ENCODE assay signal across 15 cellular contexts in the genomic region with DNA sequence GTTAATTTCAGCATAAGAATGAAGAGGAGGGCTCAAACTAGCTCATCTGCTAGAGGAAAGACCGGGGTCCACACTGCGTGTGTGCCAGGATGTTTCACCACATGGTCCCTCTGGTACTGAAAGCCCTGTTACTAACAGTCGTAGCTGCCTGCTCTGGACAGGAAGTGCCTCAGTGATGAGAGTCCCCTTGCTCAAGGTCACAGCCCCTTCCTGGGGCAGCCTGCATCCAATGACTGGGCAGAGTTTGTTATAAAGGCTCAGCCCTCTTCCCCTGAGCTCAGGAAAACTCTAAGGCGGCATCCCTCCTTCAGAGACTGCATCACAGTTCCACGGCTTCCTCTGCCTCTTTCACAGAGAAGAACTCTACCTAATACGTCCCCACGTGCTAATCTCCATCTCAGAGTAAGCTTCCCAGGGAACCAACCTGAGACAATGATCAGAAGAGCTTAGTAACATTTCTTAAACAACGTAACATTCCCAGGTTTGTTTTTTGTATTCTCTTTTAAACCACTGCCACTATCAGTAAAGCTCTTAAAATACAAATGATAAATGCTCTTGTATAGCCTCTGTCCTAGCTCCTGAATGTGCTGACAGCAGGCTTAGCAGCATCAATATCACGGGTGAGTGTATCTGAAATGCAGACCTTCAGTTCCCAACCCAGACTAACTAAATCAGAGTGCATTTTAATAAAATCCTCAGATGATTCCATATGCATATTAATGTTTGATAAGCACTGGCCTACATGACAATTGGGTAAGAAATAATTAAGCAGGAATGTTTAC. TPM values are rescaled to one million over a fixed set of nuclear protein-coding genes. Genes with fewer than 3 reads are reported as not detected.
DNase-seq lines count a peak whose midpoint lies in the region; ATAC-seq and TF ChIP-seq lines count a peak whose summit lies in the region.
"Had no signal": no experiment of that assay in that cellular context is flagged by ENCODE, and none has a peak within 500 bp of the region (broad histone marks: within the 10 kb centered on the region; RNA-seq: fewer than 3 reads in every experiment).

No MANE protein-coding gene starts in this region.

- peaks cover 19% of the 10 kb centered on the region for H3K4me1 Mint-ChIP-seq in type B pancreatic cell (ENCODE audit: unreplicated experiment)
- peaks cover 38% of the 10 kb centered on the region for H3K4me1 Mint-ChIP-seq in CD8-positive, alpha-beta T cell (ENCODE audit: low read depth)
- H3K4me1 Mint-ChIP-seq: central memory CD8-positive, alpha-beta T cell had no signal

- no peak overlapping the region for H3K27ac ChIP-seq in left ventricle myocardium inferior (replicated peaks)
- peak overlapping the region; percentile 14 for H3K27ac ChIP-seq in colonic mucosa
- no peak overlapping the region for H3K27ac ChIP-seq in CD8-positive, alpha-beta T cell (ENCODE audit: low read depth, low read length)
- H3K27ac ChIP-seq: WERI-Rb-1 had no signal

- CTCF ChIA-PET in CD8-positive, alpha-beta T cell (lab: Charles Lee): interaction anchor here (0.9 to 2.2 kb wide), 4 partner anchors 15 to 196 kb away, joined by 3 to 10 read pairs (median 4); no protein-coding TSS in a partner anchor

- H3K27me3 Mint-ChIP-seq in type B pancreatic cell: no peaks in the 10 kb centered on the region
- no peaks in the 10 kb centered on the region for H3K27me3 Mint-ChIP-seq in CD8-positive, alpha-beta T cell (ENCODE audit: low read depth)

- intact Hi-C loops in Right ventricle myocardium inferior (cut with DNase I) (no loop called here), left ventricle myocardium inferior (cut with micrococcal nuclease) (no loop called here), colonic mucosa (cut with DNase I) (no loop called here)
- intact Hi-C loops in CD8-positive, alpha-beta T cell (cut with DNase I, micrococcal nuclease): no loop called here

- H3K27me3 ChIP-seq in left ventricle myocardium inferior (ENCODE audit: low read depth) (no peaks in the 10 kb centered on the region), colonic mucosa (no peaks in the 10 kb centered on the region), BE2C (no peaks in the 10 kb centered on the region)
- H3K27me3 ChIP-seq in CD8-positive, alpha-beta T cell (ENCODE audit: insufficient read depth, low read length): no peaks in the 10 kb centered on the region

- POLR2A ChIA-PET in CD8-positive, alpha-beta T cell (lab: Charles Lee): interaction anchor here (0.8 to 1.0 kb wide), 3 partner anchors 9 to 79 kb away, joined by 3 to 5 read pairs (median 4); no protein-coding TSS in a partner anchor

- peaks cover 22% of the 10 kb centered on the region for H3K4me1 ChIP-seq in left ventricle myocardium inferior
- H3K4me1 ChIP-seq in colonic mucosa: peaks cover 19% of the 10 kb centered on the region
- peaks cover 16% of the 10 kb centered on the region for H3K4me1 ChIP-seq in BE2C
- H3K4me1 ChIP-seq in CD8-positive, alpha-beta T cell (ENCODE audit: insufficient read depth, low read length): peaks cover 11% of the 10 kb centered on the region

- ATAC-seq in Right ventricle myocardium inferior (peak; percentile 47), GM18909 (IDR thresholded peaks at IDR 0.05; ENCODE audit: poor library complexity, unreplicated experiment) (no peak)
- no peak for ATAC-seq in CD8-positive, alpha-beta T cell

- no peak for TF ChIP-seq CTCF in left ventricle myocardium inferior (IDR thresholded peaks at IDR 0.05; ENCODE audit: borderline replicate concordance)
- TF ChIP-seq CTCF in colonic mucosa (IDR thresholded peaks at IDR 0.05): no peak
- no peak for TF ChIP-seq CTCF in type B pancreatic cell (conservative IDR thresholded peaks at IDR 0.05)
- no peak for TF ChIP-seq CTCF in BE2C (IDR thresholded peaks at IDR 0.05; ENCODE audit: low read depth, low read length)
- no peak for TF ChIP-seq CTCF in CD8-positive, alpha-beta T cell (IDR thresholded peaks at IDR 0.05)

- H3K9me3 ChIP-seq in left ventricle myocardium inferior (replicated peaks) (no peaks in the 10 kb centered on the region), colonic mucosa (no peaks in the 10 kb centered on the region), BE2C (no peaks in the 10 kb centered on the region)
- no peaks in the 10 kb centered on the region for H3K9me3 ChIP-seq in CD8-positive, alpha-beta T cell (ENCODE audit: low read length)

- H3K4me3 ChIP-seq in left ventricle myocardium inferior: no peak overlapping the region
- no peak overlapping the region for H3K4me3 ChIP-seq in colonic mucosa
- no peak overlapping the region for H3K4me3 ChIP-seq in BE2C (ENCODE audit: low read depth, low read length)
- no peak overlapping the region for H3K4me3 ChIP-seq in CD8-positive, alpha-beta T cell (ENCODE audit: low read depth, low read length)

- peak overlapping the region in 1 of 2 donors; percentile 72 for H3K9ac ChIP-seq in colonic mucosa (ENCODE audit: low read depth in 2 of 2, low read length in 2 of 2)

- H3K36me3 ChIP-seq in left ventricle myocardium inferior (no peaks in the 10 kb centered on the region), colonic mucosa (no peaks in the 10 kb centered on the region), BE2C (no peaks in the 10 kb centered on the region)
- H3K36me3 ChIP-seq in CD8-positive, alpha-beta T cell (ENCODE audit: insufficient read depth, low read length): no peaks in the 10 kb centered on the region
- H3K36me3 ChIP-seq: WERI-Rb-1 had no signal

- H3K27ac Mint-ChIP-seq in type B pancreatic cell: peak overlapping the region; percentile 22
- H3K27ac Mint-ChIP-seq in CD8-positive, alpha-beta T cell: no peak overlapping the region

- DNase-seq in Right ventricle myocardium inferior (ENCODE audit: missing footprints) (no peak), left ventricle myocardium inferior (no peak), colonic mucosa (no peak), iPS-NIHi7 (ENCODE audit: extremely low spot score) (peak; percentile 32), type B pancreatic cell (ENCODE audit: extremely low spot score, unreplicated experiment) (no peak), BE2C (no peak)
- DNase-seq in CD8-positive, alpha-beta T cell: no peak
- DNase-seq: activated naive CD4-positive, alpha-beta T cell treated with anti-CD3 and anti-CD28 coated beads, Interleukin-2, amount 50 U/mL, for 16 hours; DMS 273 treated with DMSO at 0.1 percent for 48 hours; hypothalamus; NCI-H2171; occipital lobe; WERI-Rb-1 had no signal

- H3K4me3 Mint-ChIP-seq in type B pancreatic cell: peak overlapping the region; percentile 0
- no peak overlapping the region for H3K4me3 Mint-ChIP-seq in CD8-positive, alpha-beta T cell
- H3K4me3 Mint-ChIP-seq: central memory CD8-positive, alpha-beta T cell had no signal

- H3K9me3 Mint-ChIP-seq in type B pancreatic cell: no peaks in the 10 kb centered on the region
- H3K9me3 Mint-ChIP-seq in CD8-positive, alpha-beta T cell: no peaks in the 10 kb centered on the region
- H3K9me3 Mint-ChIP-seq: central memory CD8-positive, alpha-beta T cell had no signal

- no peaks in the 10 kb centered on the region for H3K36me3 Mint-ChIP-seq in type B pancreatic cell
- H3K36me3 Mint-ChIP-seq in CD8-positive, alpha-beta T cell: no peaks in the 10 kb centered on the region

RNA-seq across cellular contexts. Expression of a gene that starts 38.0 kb away (rescaled TPM):
- total RNA-seq in Right ventricle myocardium inferior (298 TPM), left ventricle myocardium inferior (230 TPM), colonic mucosa (100 to 1,000 TPM; 718 to 936 TPM), type B pancreatic cell (ENCODE audit: low replicate concordance) (374 and 695 TPM in 2 replicates)
- polyA plus RNA-seq in BE2C (2012; ENCODE audit: insufficient read depth, insufficient read length, low read depth): 285 TPM
- total RNA-seq in CD8-positive, alpha-beta T cell: 100 to 1,000 TPM; 204 to 211 TPM
